Comparison of ENCODE assay signal across 24 cellular contexts in genomic region chr12:51348116-51348515, GRCh38. TPM values are rescaled to one million over a fixed set of nuclear protein-coding genes. Genes with fewer than 3 reads are reported as not detected.
DNase-seq lines count a peak whose midpoint lies in the region; ATAC-seq, FAIRE-seq and TF ChIP-seq lines count a peak whose summit lies in the region.
"Had no signal": no experiment of that assay in that cellular context is flagged by ENCODE, and none has a peak within 500 bp of the region (broad histone marks: within the 10 kb centered on the region; RNA-seq: fewer than 3 reads in every experiment).

No MANE protein-coding gene starts in this region.

- H3K9me3 Mint-ChIP-seq in HFFc6 (no peaks in the 10 kb centered on the region), mesothelial cell of epicardium (no peaks in the 10 kb centered on the region)
- H3K9me3 Mint-ChIP-seq: IgD-negative memory B cell had no signal

- CTCF ChIA-PET in K562 (lab: Yijun Ruan, JAX; ENCODE audit: low intra/inter-chr PET ratio) = no interaction called here

- TF ChIP-seq RAD21 in K562 (CRISPR knock-in tag; conservative IDR thresholded peaks at IDR 0.05 in 1 of 2, IDR thresholded peaks at IDR 0.05 in 1 of 2) = no peak

- H3K4me1 ChIP-seq in K562 (replicated peaks in 1 of 2; ENCODE audit: control insufficient read depth in 2 of 2, insufficient read depth in 2 of 2, low read length in 2 of 2) = peaks cover 8 to 14% of the 10 kb centered on the region in 2 experiments; a peak in 4 of 5 replicates

- BruUV-seq in K562 (replicated peaks; lab: Mats Ljungman, UMichigan) = no TSS peak

- POLR2A ChIA-PET in K562 (lab: Yijun Ruan, JAX) = interaction anchor here (0.6 to 1.2 kb wide), 2 partner anchors 45 to 363 kb away, joined by 3 to 6 read pairs; no protein-coding TSS in a partner anchor

- TF ChIP-seq CTCF in HFFc6 (IDR thresholded peaks at IDR 0.05) (no peak), K562 (IDR thresholded peaks at IDR 0.05 in 2 of 3, conservative IDR thresholded peaks at IDR 0.05 in 1 of 3; ENCODE audit: insufficient read depth in 2 of 3, low read depth in 1 of 3, low read length in 3 of 3) (no peak), mesothelial cell of epicardium (IDR thresholded peaks at IDR 0.05; ENCODE audit: unreplicated experiment) (no peak), brain microvascular endothelial cell (IDR thresholded peaks at IDR 0.05; ENCODE audit: low read depth, low read length, missing control alignments) (no peak)

- H3K9ac ChIP-seq in K562 (ENCODE audit: insufficient read depth in 1 of 2, low read depth in 2 of 2, low read length in 2 of 2) = peak overlapping the region in 1 of 2 experiments; percentile 31; a peak in 1 of 4 replicates

- H3K27ac Mint-ChIP-seq in HFFc6 (peak overlapping the region; percentile 2; the same call in 1 of the 2 replicates), mesothelial cell of epicardium (no peak overlapping the region)

- peaks cover 49% of the 10 kb centered on the region for H3K4me1 Mint-ChIP-seq in HFFc6 (ENCODE audit: low read depth)
- peaks cover 23% of the 10 kb centered on the region for H3K4me1 Mint-ChIP-seq in mesothelial cell of epicardium

- H3K27ac ChIP-seq in K562 (ENCODE audit: extremely low read depth, low read depth, low read length) = no peak overlapping the region
- H3K27ac ChIP-seq in brain microvascular endothelial cell = no peak overlapping the region
- H3K27ac ChIP-seq: 22Rv1, A549, C4-2B had no signal

- peak; percentile 16; the same call in 1 of the 3 replicates for ATAC-seq in K562
- no peak for ATAC-seq in GM18870 (IDR thresholded peaks at IDR 0.05; ENCODE audit: unreplicated experiment)
- ATAC-seq: A549, HCT116 had no signal

- no peak for FAIRE-seq in K562 (lab: Jason Lieb, UNC)
- FAIRE-seq: A549, G401.6, GM12891, HTR-8/SVneo had no signal

- in situ Hi-C loops in K562 (cut with MboI) (no loop called here), brain microvascular endothelial cell (cut with HindIII; ENCODE audit: low pct_ligation_motif_present, low sequenced_read_pairs) (no loop called here)

- H3K27me3 Mint-ChIP-seq in HFFc6 (ENCODE audit: insufficient read depth) (peaks cover 2% of the 10 kb centered on the region), mesothelial cell of epicardium (ENCODE audit: low read depth) (no peaks in the 10 kb centered on the region)
- H3K27me3 Mint-ChIP-seq: CD4-positive, alpha-beta memory T cell; IgD-negative memory B cell had no signal

- WGBS in K562 (ENCODE audit: insufficient coverage, low coverage, missing lambda C conversion rate) = 29% methylated on average over 4 of the region's 4 CpGs

- TF ChIP-seq POLR2A in K562 (conservative IDR thresholded peaks at IDR 0.05) = no peak

- no peak overlapping the region for H3K4me3 ChIP-seq in K562
- H3K4me3 ChIP-seq in brain microvascular endothelial cell (ENCODE audit: low read depth, low read length) = no peak overlapping the region
- H3K4me3 ChIP-seq: A549 had no signal

- no peaks in the 10 kb centered on the region for H3K9me3 ChIP-seq in K562 (replicated peaks; ENCODE audit: control insufficient read depth, insufficient read depth, low read depth, low read length)
- H3K9me3 ChIP-seq: A549 had no signal

- H3K4me3 Mint-ChIP-seq in HFFc6 = no peak overlapping the region
- no peak overlapping the region for H3K4me3 Mint-ChIP-seq in mesothelial cell of epicardium
- H3K4me3 Mint-ChIP-seq: CD4-positive, alpha-beta memory T cell; IgD-negative memory B cell had no signal

- no peak for TF ChIP-seq EP300 in K562 (IDR thresholded peaks at IDR 0.05; ENCODE audit: low read length)

- no peaks in the 10 kb centered on the region for H3K79me2 ChIP-seq in K562 (ENCODE audit: control insufficient read depth, insufficient read depth, low read length)

- DNase-seq in DMS53 (lab: John Stamatoyannopoulos, UW) (peak; percentile 11), DMS53 treated with DMSO at 0.1 percent for 48 hours (lab: John Stamatoyannopoulos, UW; ENCODE audit: unreplicated experiment) (no peak), HFFc6 (no peak), K562 (ENCODE audit: extremely low read depth in 1 of 4, low spot score in 3 of 4) (no peak), mesothelial cell of epicardium (ENCODE audit: low spot score in 2 of 2, unreplicated experiment in 2 of 2) (no peak), brain microvascular endothelial cell (no peak)
- DNase-seq: AML-193; CD4-positive, alpha-beta memory T cell; DMS153; DND-41; EL; GOT3; H7; KG1 had no signal

- no peak overlapping the region for H3K4me2 ChIP-seq in K562 (ENCODE audit: insufficient read depth, low read length)
- H3K4me2 ChIP-seq: A549 had no signal

- no peaks in the 10 kb centered on the region for H3K36me3 ChIP-seq in K562 (ENCODE audit: control insufficient read depth, insufficient read depth, low read length)
- H3K36me3 ChIP-seq in brain microvascular endothelial cell (replicated peaks) = no peaks in the 10 kb centered on the region

- H3K36me3 Mint-ChIP-seq in HFFc6 (ENCODE audit: low read depth) = no peaks in the 10 kb centered on the region
- no peaks in the 10 kb centered on the region for H3K36me3 Mint-ChIP-seq in mesothelial cell of epicardium
- H3K36me3 Mint-ChIP-seq: CD4-positive, alpha-beta memory T cell; IgD-negative memory B cell had no signal

- H3K9me1 ChIP-seq in K562 (ENCODE audit: control insufficient read depth, insufficient read depth, low read length) = no peaks in the 10 kb centered on the region

- H2AFZ ChIP-seq in K562 (ENCODE audit: low read depth, low read length) = no peak overlapping the region

- intact Hi-C loops in K562 (cut with micrococcal nuclease) = no loop called here

- H4K20me1 ChIP-seq in K562 (replicated peaks; ENCODE audit: control insufficient read depth, insufficient read depth, low read length) = no peaks in the 10 kb centered on the region

- H3K27me3 ChIP-seq in K562 (ENCODE audit: control insufficient read depth in 2 of 2, insufficient read depth in 2 of 2, low read length in 2 of 2) (no peaks in the 10 kb centered on the region), brain microvascular endothelial cell (replicated peaks) (no peaks in the 10 kb centered on the region)

RNA-seq across cellular contexts. Expression of gene CELA1, which starts 1.6 kb away (rescaled TPM):
- not detected for total RNA-seq in HFFc6 (2021; fragmentation: NEBNext Ultra II Directional; extraction: Animal tissue kit (Norgen Biotek cat#: 25700))
- not detected in 2 replicates for total RNA-seq in K562 (2011; cell fraction: chromatin; rRNA removed; ENCODE audit: low replicate concordance)
- total RNA-seq in K562 (2011; cell fraction: nucleolus; rRNA removed) = not detected in 2 replicates
- total RNA-seq in K562 (2011; cell fraction: nucleoplasm; rRNA removed) = not detected in 2 replicates
- total RNA-seq in K562 (2014; rRNA removed) (not detected in 2 replicates), K562 (2014; rRNA removed; fragmentation: Illumina TruSeq; extraction: Trizol) (not detected in 2 replicates), K562 (2015; rRNA removed; fragmentation: Illumina TruSeq; extraction: Trizol) (not detected in 2 replicates), K562 (2021) (0.22 TPM in 1 of 2 replicates, not detected in the other), mesothelial cell of epicardium (not detected in 3 replicates)
- polyA plus RNA-seq in K562 (2011; rRNA removed) (not detected in 2 replicates), K562 (2014; fragmentation: Illumina TruSeq; extraction: Trizol) (not detected in 2 replicates), K562 (2014; fragmentation: Nextera tagmentation; extraction: Ambion mirVana) (under 1 TPM; 0.06 to 0.27 TPM), K562 (2014; rRNA removed) (not detected in 2 replicates)
- polyA plus RNA-seq in K562 (2011; cell fraction: cytosol; rRNA removed) = not detected in 2 replicates
- polyA plus RNA-seq in K562 (2011; cell fraction: nucleus; rRNA removed) = not detected in 2 replicates
- 0.10 and 0.25 TPM in 2 replicates for polyA plus RNA-seq in K562 (2012)
- not detected in 2 replicates for polyA minus RNA-seq in K562 (2011; rRNA and poly(A)+ RNA removed)
- not detected in 2 replicates for polyA minus RNA-seq in K562 (2011; cell fraction: cytosol; rRNA and poly(A)+ RNA removed)
- polyA minus RNA-seq in K562 (2011; cell fraction: nucleus; rRNA and poly(A)+ RNA removed) = not detected in 2 replicates
- total RNA-seq: H7 had no signal
- polyA plus RNA-seq: A549, BJ had no signal

RNA-seq across cellular contexts. Expression of gene BIN2, which starts 24.1 kb away (rescaled TPM):
- not detected for total RNA-seq in HFFc6 (2021; fragmentation: NEBNext Ultra II Directional; extraction: Animal tissue kit (Norgen Biotek cat#: 25700))
- 0.19 and 0.76 TPM in 2 replicates for total RNA-seq in K562 (2011; cell fraction: chromatin; rRNA removed; ENCODE audit: low replicate concordance)
- total RNA-seq in K562 (2011; cell fraction: nucleolus; rRNA removed) = not detected in 2 replicates
- not detected in 2 replicates for total RNA-seq in K562 (2011; cell fraction: nucleoplasm; rRNA removed)
- total RNA-seq in K562 (2014; rRNA removed) (0.20 TPM in 1 of 2 replicates, not detected in the other), K562 (2014; rRNA removed; fragmentation: Illumina TruSeq; extraction: Trizol) (0.18 and 0.38 TPM in 2 replicates), K562 (2015; rRNA removed; fragmentation: Illumina TruSeq; extraction: Trizol) (0.22 and 0.23 TPM in 2 replicates), K562 (2021) (0.29 and 0.45 TPM in 2 replicates), mesothelial cell of epicardium (0.18 TPM in 1 of 3 replicates, not detected in the others)
- polyA plus RNA-seq in K562 (2011; rRNA removed) (0.20 and 0.28 TPM in 2 replicates), K562 (2014; fragmentation: Illumina TruSeq; extraction: Trizol) (0.33 and 0.39 TPM in 2 replicates), K562 (2014; fragmentation: Nextera tagmentation; extraction: Ambion mirVana) (under 1 TPM; 0.04 to 0.11 TPM), K562 (2014; rRNA removed) (0.28 and 0.30 TPM in 2 replicates)
- 0.18 and 0.22 TPM in 2 replicates for polyA plus RNA-seq in K562 (2011; cell fraction: cytosol; rRNA removed)
- 0.10 TPM in 2 replicates for polyA plus RNA-seq in K562 (2011; cell fraction: nucleus; rRNA removed)
- 0.58 and 0.82 TPM in 2 replicates for polyA plus RNA-seq in K562 (2012)
- polyA minus RNA-seq in K562 (2011; rRNA and poly(A)+ RNA removed) = 0.12 TPM in 1 of 2 replicates, not detected in the other
- polyA minus RNA-seq in K562 (2011; cell fraction: cytosol; rRNA and poly(A)+ RNA removed) = not detected in 2 replicates
- polyA minus RNA-seq in K562 (2011; cell fraction: nucleus; rRNA and poly(A)+ RNA removed) = not detected in 2 replicates
- polyA plus RNA-seq: BJ had no signal

RNA-seq across cellular contexts. Expression of gene GALNT6, which starts 43.1 kb away (rescaled TPM):
- 10 to 100 TPM; 68.2 to 93.9 (median 71.7) TPM for total RNA-seq in HFFc6 (2021; fragmentation: NEBNext Ultra II Directional; extraction: Animal tissue kit (Norgen Biotek cat#: 25700))
- total RNA-seq in K562 (2011; cell fraction: chromatin; rRNA removed; ENCODE audit: low replicate concordance) = 20.4 and 37.7 TPM in 2 replicates
- 22.1 and 26.2 TPM in 2 replicates for total RNA-seq in K562 (2011; cell fraction: nucleolus; rRNA removed)
- 15.3 and 17.9 TPM in 2 replicates for total RNA-seq in K562 (2011; cell fraction: nucleoplasm; rRNA removed)
- total RNA-seq in K562 (2014; rRNA removed) (7.4 and 12.3 TPM in 2 replicates), K562 (2014; rRNA removed; fragmentation: Illumina TruSeq; extraction: Trizol) (4.5 and 5.1 TPM in 2 replicates), K562 (2015; rRNA removed; fragmentation: Illumina TruSeq; extraction: Trizol) (1.8 and 2.7 TPM in 2 replicates), K562 (2021) (7.7 and 8.8 TPM in 2 replicates), mesothelial cell of epicardium (12.8 to 14.3 TPM (median 13.8 TPM) in 3 replicates)
- polyA plus RNA-seq in K562 (2011; rRNA removed) (7.2 and 8.1 TPM in 2 replicates), K562 (2014; fragmentation: Illumina TruSeq; extraction: Trizol) (6.7 and 8.6 TPM in 2 replicates), K562 (2014; fragmentation: Nextera tagmentation; extraction: Ambion mirVana) (1 to 10 TPM; 1.5 to 2.4 TPM), K562 (2014; rRNA removed) (2.8 and 7.0 TPM in 2 replicates)
- 6.9 and 10.1 TPM in 2 replicates for polyA plus RNA-seq in K562 (2011; cell fraction: cytosol; rRNA removed)
- polyA plus RNA-seq in K562 (2011; cell fraction: nucleus; rRNA removed) = 6.3 and 9.5 TPM in 2 replicates
- polyA plus RNA-seq in K562 (2012) = 4.5 and 6.8 TPM in 2 replicates
- polyA minus RNA-seq in K562 (2011; rRNA and poly(A)+ RNA removed) = 9.1 and 9.4 TPM in 2 replicates
- 1.8 and 4.4 TPM in 2 replicates for polyA minus RNA-seq in K562 (2011; cell fraction: cytosol; rRNA and poly(A)+ RNA removed)
- polyA minus RNA-seq in K562 (2011; cell fraction: nucleus; rRNA and poly(A)+ RNA removed) = 9.3 and 12.7 TPM in 2 replicates
